ENCODE assay signal across 22 cellular contexts in genomic region chr14:44081146-44081545, GRCh38.
"Had no signal": no experiment of that assay in that cellular context is flagged by ENCODE, and none has a peak within 500 bp of the region (broad histone marks: within the 10 kb centered on the region; RNA-seq: fewer than 3 reads in every experiment).

No MANE protein-coding gene starts in this region.

- H3K27ac ChIP-seq: left lung, lower lobe of right lung, pancreas, prostate gland, skin epidermis, tibial nerve, uterus had no signal

- ATAC-seq: left cardiac atrium; left lung; lower lobe of right lung; naive thymus-derived CD8-positive, alpha-beta T cell; pancreas; right cardiac atrium; stimulated activated effector memory CD8-positive, alpha-beta T cell treated with anti-CD3 and anti-CD28 coated beads, Interleukin-12 subunit alpha, Interleukin-12 subunit beta, amount 100 ng/mL, for 72 hours had no signal

- DNase-seq: islet precursor cell; left cardiac atrium; left lung; lower lobe of right lung; mammary epithelial cell; mesenchymal stem cell; naive thymus-derived CD8-positive, alpha-beta T cell; nucleus accumbens; pancreas; posterior cingulate gyrus; retina; right cardiac atrium; stimulated activated CD4-positive, alpha-beta T cell treated with anti-CD3 and anti-CD28 coated beads, Interleukin-12 subunit alpha, Interleukin-12 subunit beta, amount 100 ng/mL, for 4 hours; stimulated activated CD4-positive, alpha-beta T cell treated with anti-CD3 and anti-CD28 coated beads, Interleukin-15, amount 100 ng/mL, for 24 hours; stimulated activated CD4-positive, alpha-beta T cell treated with anti-CD3 and anti-CD28 coated beads, Interleukin-4, amount 100 ng/mL, for 24 hours; stimulated activated naive CD4-positive, alpha-beta T cell; substantia nigra; uterus had no signal

- H3K4me3 ChIP-seq: left lung, lower lobe of right lung, pancreas, prostate gland, skin epidermis, tibial nerve, uterus had no signal
